8 cellular contexts compared by ENCODE assay signal in genomic region chr6:154951400-154952200, GRCh38. TPM values are rescaled to one million over a fixed set of nuclear protein-coding genes. Genes with fewer than 3 reads are reported as not detected.
DNase-seq lines count a peak whose midpoint lies in the region; ATAC-seq, FAIRE-seq and TF ChIP-seq lines count a peak whose summit lies in the region.

No MANE protein-coding gene starts in this region.

- no TSS peak for BruUV-seq in Caco-2 (replicated peaks; lab: Mats Ljungman, UMichigan)

- H3K4me1 ChIP-seq in Caco-2: no peaks in the 10 kb centered on the region
- H3K4me1 ChIP-seq in gastrocnemius medialis: no peaks in the 10 kb centered on the region

- peak; percentile 62 for ATAC-seq in GM19455 (IDR thresholded peaks at IDR 0.05; ENCODE audit: unreplicated experiment)
- peak; percentile 58 for ATAC-seq in HG03457 (IDR thresholded peaks at IDR 0.05; ENCODE audit: unreplicated experiment)
- ATAC-seq in activated B cell treated with CpG ODN at 0.5 μM for 24 hours (ENCODE audit: low read depth): peak; percentile 85
- no peak for ATAC-seq in omental fat pad (ENCODE audit: low FRiP score)
- ATAC-seq in gastrocnemius medialis: no peak

- H3K27me3 Mint-ChIP-seq in Caco-2 (ENCODE audit: insufficient read depth, unreplicated experiment): no peaks in the 10 kb centered on the region
- H3K27me3 Mint-ChIP-seq in activated B cell treated with CpG ODN at 0.5 μM for 24 hours: no peaks in the 10 kb centered on the region

- H3K27me3 ChIP-seq in Caco-2 (replicated peaks; ENCODE audit: control insufficient read depth, insufficient read depth, low read length) (no peaks in the 10 kb centered on the region), gastrocnemius medialis (no peaks in the 10 kb centered on the region)

- peak overlapping the region; percentile 78 for H3K27ac Mint-ChIP-seq in Caco-2 (ENCODE audit: unreplicated experiment)
- peak overlapping the region; percentile 84 for H3K27ac Mint-ChIP-seq in activated B cell treated with CpG ODN at 0.5 μM for 24 hours

- H3K9me3 Mint-ChIP-seq in Caco-2 (ENCODE audit: unreplicated experiment) (no peaks in the 10 kb centered on the region), activated B cell treated with CpG ODN at 0.5 μM for 24 hours (no peaks in the 10 kb centered on the region)

- H3K4me3 Mint-ChIP-seq in Caco-2 (ENCODE audit: unreplicated experiment) (no peak overlapping the region), activated B cell treated with CpG ODN at 0.5 μM for 24 hours (peak overlapping the region; percentile 55)

- H3K9me3 ChIP-seq in Caco-2: no peaks in the 10 kb centered on the region
- no peaks in the 10 kb centered on the region for H3K9me3 ChIP-seq in gastrocnemius medialis

- intact Hi-C loops in Caco-2 (cut with micrococcal nuclease; ENCODE audit: unreplicated experiment): no loop called here
- intact Hi-C loops in activated B cell treated with CpG ODN at 0.5 μM for 24 hours (cut with micrococcal nuclease): no loop called here
- intact Hi-C loops in gastrocnemius medialis (cut with DNase I; ENCODE audit: low total_unique reads): no loop called here

- H3K27ac ChIP-seq in gastrocnemius medialis: no peak overlapping the region

- TF ChIP-seq POLR2A in gastrocnemius medialis (IDR thresholded peaks at IDR 0.05): no peak

- FAIRE-seq in D721Med (lab: Jason Lieb, UNC): no peak

- H3K4me3 ChIP-seq in Caco-2 (ENCODE audit: low read depth, low read length) (no peak overlapping the region), gastrocnemius medialis (no peak overlapping the region)

- TF ChIP-seq CTCF in Caco-2 (IDR thresholded peaks at IDR 0.05; ENCODE audit: insufficient read depth in 1 of 2, low read depth in 1 of 2, low read length in 1 of 2, severe bottlenecking in 1 of 2, unreplicated experiment in 1 of 2): no peak
- no peak for TF ChIP-seq CTCF in activated B cell treated with CpG ODN at 0.5 μM for 24 hours (IDR thresholded peaks at IDR 0.05)
- TF ChIP-seq CTCF in D721Med (IDR thresholded peaks at IDR 0.05; ENCODE audit: insufficient read depth, missing control alignments): no peak
- TF ChIP-seq CTCF in omental fat pad (IDR thresholded peaks at IDR 0.05): no peak
- no peak for TF ChIP-seq CTCF in gastrocnemius medialis (IDR thresholded peaks at IDR 0.05 in 4 of 5, conservative IDR thresholded peaks at IDR 0.05 in 1 of 5)

- POLR2A ChIA-PET in Caco-2 (lab: Charles Lee) (no interaction called here), activated B cell treated with CpG ODN at 0.5 μM for 24 hours (lab: Charles Lee) (no interaction called here)

- peaks cover 11% of the 10 kb centered on the region for H3K4me1 Mint-ChIP-seq in Caco-2 (ENCODE audit: low read depth, unreplicated experiment)
- peaks cover 35% of the 10 kb centered on the region for H3K4me1 Mint-ChIP-seq in activated B cell treated with CpG ODN at 0.5 μM for 24 hours

- DNase-seq in Caco-2 (no peak), activated B cell treated with CpG ODN at 0.5 μM for 24 hours (peak; percentile 22), D721Med (ENCODE audit: insufficient read length, low spot score) (no peak), omental fat pad (ENCODE audit: low spot score) (no peak), gastrocnemius medialis (no peak), cerebellar cortex (ENCODE audit: low spot score) (no peak)

- peaks cover 5% of the 10 kb centered on the region for H3K36me3 Mint-ChIP-seq in Caco-2 (ENCODE audit: insufficient read depth, unreplicated experiment)
- peaks cover 3% of the 10 kb centered on the region for H3K36me3 Mint-ChIP-seq in activated B cell treated with CpG ODN at 0.5 μM for 24 hours (ENCODE audit: low read depth)

- CTCF ChIA-PET in Caco-2 (lab: Charles Lee): no interaction called here
- CTCF ChIA-PET in activated B cell treated with CpG ODN at 0.5 μM for 24 hours (lab: Charles Lee): interaction anchor here (1.7 kb wide), 1 partner anchor 220 kb away, joined by 5 read pairs; no protein-coding TSS in a partner anchor

- in situ Hi-C loops in gastrocnemius medialis (cut with MboI; ENCODE audit: low sequenced_read_pairs in 4 of 4): no loop called here

- H3K36me3 ChIP-seq in Caco-2 (ENCODE audit: control insufficient read depth, insufficient read depth, low read length) (no peaks in the 10 kb centered on the region), gastrocnemius medialis (no peaks in the 10 kb centered on the region)

RNA-seq across cellular contexts. Expression of gene TIAM2, which starts 43.5 kb away (rescaled TPM):
- total RNA-seq in Caco-2 (2022) (3.8 and 5.1 TPM in 2 replicates), activated B cell treated with CpG ODN at 0.5 μM for 24 hours (10.9 and 13.0 TPM in 2 replicates), omental fat pad (10 to 100 TPM in 1 of 4 donors, 1 to 10 TPM in 3; 4.8 to 10.6 (median 6.4) TPM), gastrocnemius medialis (10 to 100 TPM in 3 of 4 donors, 1 to 10 TPM in 1; 4.4 to 18.8 (median 13.6) TPM)

Comparison
In these comparisons a context has a peak if more than half of its experiments do, and no peak if none do; other contexts are left out.
1. ATAC-seq: peak in GM19455 (single experiment), HG03457 (single experiment) and activated B cell treated with CpG ODN at 0.5 μM for 24 hours (single experiment); none in omental fat pad (single experiment) and gastrocnemius medialis (0 of 2).